1 cellular context compared by ENCODE assay signal in the genomic region with DNA sequence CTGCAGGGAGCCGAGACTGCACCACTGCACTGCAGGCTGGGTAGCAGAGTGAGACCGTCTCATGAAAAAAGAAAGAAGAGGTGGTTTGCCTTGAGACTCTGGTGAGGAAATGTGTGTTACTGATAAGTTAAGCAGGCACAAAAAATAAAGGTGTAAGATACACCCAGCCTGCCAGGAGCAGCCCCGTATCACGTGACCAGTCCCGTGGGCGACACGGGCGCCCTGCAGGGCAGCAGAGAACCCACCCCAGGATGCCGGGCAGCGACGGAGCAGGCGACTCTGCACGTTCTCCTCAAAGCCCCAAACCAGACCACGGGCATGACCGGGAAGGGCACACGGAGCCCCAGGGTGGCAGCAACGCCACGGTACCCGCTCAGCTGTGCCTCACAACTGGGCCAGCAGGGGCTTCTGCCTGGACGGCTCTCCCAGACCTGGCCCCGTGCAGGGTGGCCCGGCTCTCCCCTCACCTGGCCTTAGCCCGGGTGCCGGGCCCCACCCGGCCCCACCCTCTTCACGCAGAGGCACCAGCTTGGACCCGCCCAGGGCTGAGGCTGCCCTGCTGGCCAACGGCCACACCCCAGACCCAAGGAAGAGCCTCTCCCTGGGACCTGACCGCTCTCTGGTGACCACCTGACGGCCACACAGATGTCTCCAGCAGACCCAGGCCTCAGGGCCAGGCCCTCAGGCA.
TF ChIP-seq lines count a peak whose summit lies in the region.

No MANE protein-coding gene starts in this region.

TF ChIP-seq in K562, 482 proteins besides CTCF, POLR2A, EP300 and RAD21:
- TF ChIP-seq CCNT2 (IDR thresholded peaks at IDR 0.05; ENCODE audit: borderline replicate concordance, extremely low read depth, insufficient read length, low read depth, low read length) (no peak), HNRNPL (IDR thresholded peaks at IDR 0.05; ENCODE audit: low read depth, low read length) (peak; percentile 38; the same call in 1 of the 2 replicates), BDP1 (IDR thresholded peaks at IDR 0.05; ENCODE audit: insufficient read depth, insufficient read length) (no peak), RBFOX2 (IDR thresholded peaks at IDR 0.05; ENCODE audit: low read depth, low read length) (peak; percentile 39; the same call in 1 of the 2 replicates)
